Comparison of ENCODE assay signal across 6 cellular contexts in genomic region chr7:105708681-105709080, GRCh38.
"Had no signal": no experiment of that assay in that cellular context is flagged by ENCODE, and none has a peak within 500 bp of the region (broad histone marks: within the 10 kb centered on the region; RNA-seq: fewer than 3 reads in every experiment).

No MANE protein-coding gene starts in this region.

- H3K27ac ChIP-seq: HL-60 had no signal

- ATAC-seq: GM23338, HCT116, HepG2 had no signal

- H3K4me2 ChIP-seq: GM23338 had no signal

- H3K4me3 ChIP-seq: GM23338 had no signal

- H2AFZ ChIP-seq: GM23338 had no signal

- H3K27me3 Mint-ChIP-seq: IgD-negative memory B cell had no signal

- H3K27ac Mint-ChIP-seq: GM23338, H9 had no signal

- DNase-seq: H9 had no signal

- H3K4me3 Mint-ChIP-seq: GM23338, H9, IgD-negative memory B cell had no signal
